ENCODE assay signal across 15 cellular contexts in genomic region chr13:40370662-40371061, GRCh38.
DNase-seq lines count a peak whose midpoint lies in the region; ATAC-seq and TF ChIP-seq lines count a peak whose summit lies in the region.
"Had no signal": no experiment of that assay in that cellular context is flagged by ENCODE, and none has a peak within 500 bp of the region (broad histone marks: within the 10 kb centered on the region; RNA-seq: fewer than 3 reads in every experiment).

No MANE protein-coding gene starts in this region.

- no peaks in the 10 kb centered on the region for H3K27me3 ChIP-seq in CD4-positive, alpha-beta memory T cell (ENCODE audit: insufficient read depth, low read length)
- H3K27me3 ChIP-seq: BE2C had no signal

- intact Hi-C loops in activated CD8-positive, alpha-beta T cell treated with anti-CD3 and anti-CD28 coated beads for 36 hours (cut with micrococcal nuclease): no loop called here
- intact Hi-C loops in CD4-positive, alpha-beta memory T cell (cut with micrococcal nuclease): no loop called here

- no peak for TF ChIP-seq CTCF in activated CD8-positive, alpha-beta T cell treated with anti-CD3 and anti-CD28 coated beads for 36 hours (IDR thresholded peaks at IDR 0.05)

- ATAC-seq in activated CD8-positive, alpha-beta T cell treated with anti-CD3 and anti-CD28 coated beads, Interleukin-2, amount 10 ng/mL, durations not matched to agents 7 days and 5 days: no peak
- no peak for ATAC-seq in activated CD8-positive, alpha-beta T cell treated with anti-CD3 and anti-CD28 coated beads for 36 hours
- no peak for ATAC-seq in memory B cell (ENCODE audit: low read depth)
- ATAC-seq: CD8-positive, alpha-beta T cell; GM23338 had no signal

- no peak overlapping the region for H3K27ac ChIP-seq in CD4-positive, alpha-beta memory T cell (ENCODE audit: low read depth, low read length)
- H3K27ac ChIP-seq: HL-60 had no signal

- no peaks in the 10 kb centered on the region for H3K27me3 Mint-ChIP-seq in activated CD8-positive, alpha-beta T cell treated with anti-CD3 and anti-CD28 coated beads, Interleukin-2, amount 10 ng/mL, durations not matched to agents 7 days and 5 days (ENCODE audit: low read depth)
- H3K27me3 Mint-ChIP-seq in activated CD8-positive, alpha-beta T cell treated with anti-CD3 and anti-CD28 coated beads for 36 hours: no peaks in the 10 kb centered on the region
- H3K27me3 Mint-ChIP-seq in CD4-positive, alpha-beta memory T cell: no peaks in the 10 kb centered on the region
- no peaks in the 10 kb centered on the region for H3K27me3 Mint-ChIP-seq in memory B cell

- H3K9me3 Mint-ChIP-seq in activated CD8-positive, alpha-beta T cell treated with anti-CD3 and anti-CD28 coated beads, Interleukin-2, amount 10 ng/mL, durations not matched to agents 7 days and 5 days (ENCODE audit: insufficient read depth): peaks cover 11% of the 10 kb centered on the region
- peaks cover 7% of the 10 kb centered on the region for H3K9me3 Mint-ChIP-seq in activated CD8-positive, alpha-beta T cell treated with anti-CD3 and anti-CD28 coated beads for 36 hours
- H3K9me3 Mint-ChIP-seq in CD4-positive, alpha-beta memory T cell: peaks cover 0 to 2% (median 0%) of the 10 kb centered on the region in 8 donors
- peaks cover 2% of the 10 kb centered on the region for H3K9me3 Mint-ChIP-seq in memory B cell
- H3K9me3 Mint-ChIP-seq: GM23338 had no signal

- peaks cover 42% of the 10 kb centered on the region for H3K4me1 Mint-ChIP-seq in activated CD8-positive, alpha-beta T cell treated with anti-CD3 and anti-CD28 coated beads, Interleukin-2, amount 10 ng/mL, durations not matched to agents 7 days and 5 days (ENCODE audit: low read depth)
- peaks cover 40% of the 10 kb centered on the region for H3K4me1 Mint-ChIP-seq in activated CD8-positive, alpha-beta T cell treated with anti-CD3 and anti-CD28 coated beads for 36 hours (ENCODE audit: low read depth)
- peaks cover 24 to 44% (median 35%) of the 10 kb centered on the region in 4 donors for H3K4me1 Mint-ChIP-seq in CD4-positive, alpha-beta memory T cell
- peaks cover 22% of the 10 kb centered on the region for H3K4me1 Mint-ChIP-seq in memory B cell

- H3K27ac Mint-ChIP-seq in activated CD8-positive, alpha-beta T cell treated with anti-CD3 and anti-CD28 coated beads, Interleukin-2, amount 10 ng/mL, durations not matched to agents 7 days and 5 days: peak overlapping the region; percentile 10
- no peak overlapping the region for H3K27ac Mint-ChIP-seq in activated CD8-positive, alpha-beta T cell treated with anti-CD3 and anti-CD28 coated beads for 36 hours
- peak overlapping the region in 5 of 7 donors; percentile 7 to 73 (median 21) for H3K27ac Mint-ChIP-seq in CD4-positive, alpha-beta memory T cell
- peak overlapping the region; percentile 38 for H3K27ac Mint-ChIP-seq in memory B cell
- H3K27ac Mint-ChIP-seq: CD8-positive, alpha-beta T cell; GM23338 had no signal

- H3K4me3 ChIP-seq in CD4-positive, alpha-beta memory T cell (ENCODE audit: low read length in 2 of 2): no peak overlapping the region
- H3K4me3 ChIP-seq: GM23338 had no signal

- no peaks in the 10 kb centered on the region for H3K36me3 ChIP-seq in CD4-positive, alpha-beta memory T cell (ENCODE audit: insufficient read depth, low read length)
- H3K36me3 ChIP-seq: BE2C had no signal

- peaks cover 17% of the 10 kb centered on the region for H3K36me3 Mint-ChIP-seq in activated CD8-positive, alpha-beta T cell treated with anti-CD3 and anti-CD28 coated beads, Interleukin-2, amount 10 ng/mL, durations not matched to agents 7 days and 5 days (ENCODE audit: low read depth)
- H3K36me3 Mint-ChIP-seq in activated CD8-positive, alpha-beta T cell treated with anti-CD3 and anti-CD28 coated beads for 36 hours (ENCODE audit: low read depth): peaks cover 6% of the 10 kb centered on the region
- no peaks in the 10 kb centered on the region for H3K36me3 Mint-ChIP-seq in CD4-positive, alpha-beta memory T cell
- no peaks in the 10 kb centered on the region for H3K36me3 Mint-ChIP-seq in memory B cell
- H3K36me3 Mint-ChIP-seq: CD8-positive, alpha-beta T cell had no signal

- CTCF ChIA-PET in activated CD8-positive, alpha-beta T cell treated with anti-CD3 and anti-CD28 coated beads, Interleukin-2, amount 10 ng/mL, durations not matched to agents 7 days and 5 days (lab: Charles Lee): interaction anchor here (1.0 to 1.1 kb wide), 2 partner anchors 19 to 301 kb away, joined by 3 read pairs; no protein-coding TSS in a partner anchor
- CTCF ChIA-PET in activated CD8-positive, alpha-beta T cell treated with anti-CD3 and anti-CD28 coated beads for 36 hours (lab: Charles Lee): no interaction called here
- CTCF ChIA-PET in CD4-positive, alpha-beta memory T cell (lab: Charles Lee; ENCODE audit: partially characterized antibody): interaction anchor here (1.3 kb wide), 2 partner anchors 10 to 16 kb away, joined by 3 read pairs; no protein-coding TSS in a partner anchor

- H3K4me1 ChIP-seq in CD4-positive, alpha-beta memory T cell (ENCODE audit: insufficient read depth, low read length): peaks cover 36% of the 10 kb centered on the region
- H3K4me1 ChIP-seq: BE2C had no signal

- H3K4me3 Mint-ChIP-seq in activated CD8-positive, alpha-beta T cell treated with anti-CD3 and anti-CD28 coated beads, Interleukin-2, amount 10 ng/mL, durations not matched to agents 7 days and 5 days: peak overlapping the region; percentile 1
- H3K4me3 Mint-ChIP-seq in activated CD8-positive, alpha-beta T cell treated with anti-CD3 and anti-CD28 coated beads for 36 hours: no peak overlapping the region
- H3K4me3 Mint-ChIP-seq in CD4-positive, alpha-beta memory T cell: peak overlapping the region in 4 of 8 donors; percentile 24 to 67 (median 34)
- H3K4me3 Mint-ChIP-seq in memory B cell: no peak overlapping the region
- H3K4me3 Mint-ChIP-seq: GM23338 had no signal

- in situ Hi-C loops in SK-MEL-5 (cut with HindIII; ENCODE audit: low pct_unique_long_range_greater_than_20kb, low sequenced_read_pairs): no loop called here

- H3K9me3 ChIP-seq in CD4-positive, alpha-beta memory T cell (ENCODE audit: control insufficient read depth in 1 of 2, low read length in 2 of 2): no peaks in the 10 kb centered on the region
- H3K9me3 ChIP-seq: BE2C had no signal

- POLR2A ChIA-PET in activated CD8-positive, alpha-beta T cell treated with anti-CD3 and anti-CD28 coated beads, Interleukin-2, amount 10 ng/mL, durations not matched to agents 7 days and 5 days (lab: Charles Lee): interaction anchor here (0.7 to 1.0 kb wide), 2 partner anchors 18 to 19 kb away, joined by 3 to 5 read pairs; no protein-coding TSS in a partner anchor
- POLR2A ChIA-PET in activated CD8-positive, alpha-beta T cell treated with anti-CD3 and anti-CD28 coated beads for 36 hours (lab: Charles Lee): no interaction called here
- POLR2A ChIA-PET in CD4-positive, alpha-beta memory T cell (lab: Charles Lee; ENCODE audit: partially characterized antibody): interaction anchor here (1.3 kb wide), 1 partner anchor 18 kb away, joined by 3 read pairs; no protein-coding TSS in a partner anchor

- no peak for DNase-seq in activated CD8-positive, alpha-beta T cell treated with anti-CD3 and anti-CD28 coated beads, Interleukin-2, amount 10 ng/mL, durations not matched to agents 7 days and 5 days
- no peak for DNase-seq in activated CD8-positive, alpha-beta T cell treated with anti-CD3 and anti-CD28 coated beads for 36 hours
- no peak for DNase-seq in CD4-positive, alpha-beta memory T cell
- DNase-seq in SK-MEL-5 (ENCODE audit: low read depth, low spot score) (peak; percentile 89), memory B cell (ENCODE audit: low spot score in 2 of 2) (no peak), NCI-H446 treated with DMSO at 0.1 percent for 48 hours (lab: John Stamatoyannopoulos, UW) (no peak)
- no peak for DNase-seq in stimulated activated CD8-positive, alpha-beta memory T cell treated with anti-CD3 and anti-CD28 coated beads, Interleukin-4, amount 100 ng/mL, for 48 hours
- DNase-seq: BE2C, NCI-H1105, NCI-H187, NCI-H69, SHP77 had no signal
